22 cellular contexts compared by ENCODE assay signal in genomic region chr5:54024466-54024865, GRCh38.
DNase-seq lines count a peak whose midpoint lies in the region; ATAC-seq, FAIRE-seq and TF ChIP-seq lines count a peak whose summit lies in the region.
"Had no signal": no experiment of that assay in that cellular context is flagged by ENCODE, and none has a peak within 500 bp of the region (broad histone marks: within the 10 kb centered on the region; RNA-seq: fewer than 3 reads in every experiment).

No MANE protein-coding gene starts in this region.

- H3K9me3 ChIP-seq in K562 (replicated peaks; ENCODE audit: control insufficient read depth, insufficient read depth, low read depth, low read length) (no peaks in the 10 kb centered on the region), left ventricle myocardium inferior (replicated peaks) (no peaks in the 10 kb centered on the region)
- H3K9me3 ChIP-seq: gastrocnemius medialis had no signal

- peaks cover 6% of the 10 kb centered on the region; the same call in 1 of the 3 replicates for H3K79me2 ChIP-seq in K562 (ENCODE audit: control insufficient read depth, insufficient read depth, low read length)

- no peak for TF ChIP-seq EP300 in K562 (IDR thresholded peaks at IDR 0.05; ENCODE audit: low read length)

- H3K36me3 Mint-ChIP-seq in HFFc6 (ENCODE audit: low read depth) = no peaks in the 10 kb centered on the region; the same call in 1 of the 2 replicates

- H3K9ac ChIP-seq in K562 (ENCODE audit: insufficient read depth in 1 of 2, low read depth in 2 of 2, low read length in 2 of 2) = no peak overlapping the region

- in situ Hi-C loops in K562 (cut with MboI) = no loop called here

- no peaks in the 10 kb centered on the region for H3K36me3 ChIP-seq in K562 (ENCODE audit: control insufficient read depth, insufficient read depth, low read length)
- H3K36me3 ChIP-seq in left ventricle myocardium inferior = no peaks in the 10 kb centered on the region
- H3K36me3 ChIP-seq: gastrocnemius medialis, WERI-Rb-1 had no signal

- DNase-seq in HFFc6 (peak; percentile 2), K562 (ENCODE audit: extremely low read depth in 1 of 4, low spot score in 3 of 4) (no peak), fibroblast of the aortic adventitia (ENCODE audit: low read depth) (peak; percentile 42), DMS114 treated with DMSO at 0.1 percent for 48 hours (lab: John Stamatoyannopoulos, UW; ENCODE audit: unreplicated experiment) (no peak), NCI-H187 (lab: John Stamatoyannopoulos, UW) (no peak), left ventricle myocardium inferior (no peak)
- DNase-seq: activated CD8-positive, alpha-beta T cell treated with anti-CD3 and anti-CD28 coated beads, Interleukin-2, amount 10 ng/mL, durations not matched to agents 7 days and 5 days; activated T-cell treated with anti-CD3 and anti-CD28 coated beads, Interleukin-2, amount 50 U/mL, for 48 hours; CD4-positive, CD25-positive, alpha-beta regulatory T cell; DMS53; effector memory CD4-positive, alpha-beta T cell; gastrocnemius medialis; left colon; midbrain; MV-4-11; NCI-H524; Right ventricle myocardium superior; WERI-Rb-1 had no signal

- TF ChIP-seq CTCF in HFFc6 (IDR thresholded peaks at IDR 0.05) (no peak), K562 (IDR thresholded peaks at IDR 0.05 in 2 of 3, conservative IDR thresholded peaks at IDR 0.05 in 1 of 3; ENCODE audit: insufficient read depth in 2 of 3, low read depth in 1 of 3, low read length in 3 of 3) (no peak), fibroblast of the aortic adventitia (IDR thresholded peaks at IDR 0.05; ENCODE audit: insufficient read depth, low read length) (no peak), left ventricle myocardium inferior (IDR thresholded peaks at IDR 0.05; ENCODE audit: borderline replicate concordance) (no peak)

- POLR2A ChIA-PET in K562 (lab: Yijun Ruan, JAX) = no interaction called here

- no peak overlapping the region for H3K4me3 Mint-ChIP-seq in HFFc6
- H3K4me3 Mint-ChIP-seq: activated naive CD8-positive, alpha-beta T cell; CD4-positive, CD25-positive, alpha-beta regulatory T cell; central memory CD8-positive, alpha-beta T cell; GM23338 had no signal

- no peak overlapping the region for H3K27ac Mint-ChIP-seq in HFFc6
- H3K27ac Mint-ChIP-seq: activated CD8-positive, alpha-beta T cell treated with anti-CD3 and anti-CD28 coated beads, Interleukin-2, amount 10 ng/mL, durations not matched to agents 7 days and 5 days; activated naive CD8-positive, alpha-beta T cell; CD4-positive, CD25-positive, alpha-beta regulatory T cell had no signal

- FAIRE-seq in K562 (lab: Jason Lieb, UNC) = no peak

- 83% methylated on average over 1 of the region's 1 CpG for WGBS in K562 (ENCODE audit: insufficient coverage, low coverage, missing lambda C conversion rate)

- no peak for ATAC-seq in K562
- ATAC-seq in HG03097 (IDR thresholded peaks at IDR 0.05; ENCODE audit: low FRiP score, unreplicated experiment) = no peak
- ATAC-seq: activated CD8-positive, alpha-beta T cell treated with anti-CD3 and anti-CD28 coated beads, Interleukin-2, amount 10 ng/mL, durations not matched to agents 7 days and 5 days; gastrocnemius medialis; GM23338; left colon had no signal

- H3K4me3 ChIP-seq in K562 (no peak overlapping the region), fibroblast of the aortic adventitia (ENCODE audit: low read depth, low read length) (no peak overlapping the region), left ventricle myocardium inferior (no peak overlapping the region)
- H3K4me3 ChIP-seq: gastrocnemius medialis, GM23338 had no signal

- H3K27ac ChIP-seq in K562 (ENCODE audit: extremely low read depth, low read depth, low read length) (no peak overlapping the region), left ventricle myocardium inferior (replicated peaks) (no peak overlapping the region)
- H3K27ac ChIP-seq: gastrocnemius medialis, WERI-Rb-1 had no signal

- no peaks in the 10 kb centered on the region for H4K20me1 ChIP-seq in K562 (replicated peaks; ENCODE audit: control insufficient read depth, insufficient read depth, low read length)

- H3K27me3 ChIP-seq in K562 (ENCODE audit: control insufficient read depth in 2 of 2, insufficient read depth in 2 of 2, low read length in 2 of 2) = no peaks in the 10 kb centered on the region
- no peaks in the 10 kb centered on the region for H3K27me3 ChIP-seq in left ventricle myocardium inferior (ENCODE audit: low read depth)
- H3K27me3 ChIP-seq: gastrocnemius medialis had no signal

- TF ChIP-seq POLR2A in K562 (conservative IDR thresholded peaks at IDR 0.05) = no peak

- no peaks in the 10 kb centered on the region for H3K9me1 ChIP-seq in K562 (ENCODE audit: control insufficient read depth, insufficient read depth, low read length)

- no TSS peak for BruUV-seq in K562 (replicated peaks; lab: Mats Ljungman, UMichigan)

- CTCF ChIA-PET in K562 (lab: Yijun Ruan, JAX; ENCODE audit: low intra/inter-chr PET ratio) = no interaction called here

- H3K4me2 ChIP-seq in K562 (ENCODE audit: insufficient read depth, low read length) = no peak overlapping the region
- H3K4me2 ChIP-seq: GM23338 had no signal

- no peak for TF ChIP-seq RAD21 in K562 (CRISPR knock-in tag; conservative IDR thresholded peaks at IDR 0.05 in 1 of 2, IDR thresholded peaks at IDR 0.05 in 1 of 2)

- no peaks in the 10 kb centered on the region for H3K9me3 Mint-ChIP-seq in HFFc6
- H3K9me3 Mint-ChIP-seq: central memory CD8-positive, alpha-beta T cell had no signal

- no peak overlapping the region for H2AFZ ChIP-seq in K562 (ENCODE audit: low read depth, low read length)
- H2AFZ ChIP-seq: GM23338 had no signal

- H3K4me1 ChIP-seq in K562 (replicated peaks in 1 of 2; ENCODE audit: control insufficient read depth in 2 of 2, insufficient read depth in 2 of 2, low read length in 2 of 2) (peaks cover 6 to 22% of the 10 kb centered on the region in 2 experiments; a peak in 3 of 5 replicates), left ventricle myocardium inferior (peaks cover 4% of the 10 kb centered on the region)
- H3K4me1 ChIP-seq: gastrocnemius medialis had no signal

- intact Hi-C loops in K562 (cut with micrococcal nuclease) (no loop called here), left ventricle myocardium inferior (cut with micrococcal nuclease) (no loop called here)

- H3K4me1 Mint-ChIP-seq in HFFc6 (ENCODE audit: low read depth) = peaks cover 41% of the 10 kb centered on the region

- H3K27me3 Mint-ChIP-seq in HFFc6 (ENCODE audit: insufficient read depth) = no peaks in the 10 kb centered on the region
- H3K27me3 Mint-ChIP-seq: activated naive CD8-positive, alpha-beta T cell; CD4-positive, CD25-positive, alpha-beta regulatory T cell; central memory CD8-positive, alpha-beta T cell had no signal

TF ChIP-seq in K562, 482 proteins besides CTCF, POLR2A, EP300 and RAD21:
- TF ChIP-seq CEBPB (tag; IDR thresholded peaks at IDR 0.05) (0 out of 2 replicates have a peak, but pooled peaks have one; percentile 18), ZNF444 (CRISPR knock-in tag; IDR thresholded peaks at IDR 0.05) (no peak)

Comparison
In these comparisons a context has a peak if more than half of its experiments do, and no peak if none do; other contexts are left out.
1. DNase-seq: peak in HFFc6 (single experiment) and fibroblast of the aortic adventitia (single experiment); none in K562 (0 of 4), DMS114 treated with DMSO at 0.1 percent for 48 hours (single experiment), NCI-H187 (0 of 2) and left ventricle myocardium inferior (single experiment).